Comparison of ENCODE assay signal across 2 cellular contexts in genomic region chr12:77300815-77301214, GRCh38.
TF ChIP-seq lines count a peak whose summit lies in the region.

No MANE protein-coding gene starts in this region.

TF ChIP-seq in A549, 52 proteins besides CTCF, POLR2A, EP300 and RAD21:
- TF ChIP-seq PHF8 (IDR thresholded peaks at IDR 0.05; ENCODE audit: borderline replicate concordance, low read depth) = no peak
- no peak for TF ChIP-seq PBX3 (IDR thresholded peaks at IDR 0.05)
- TF ChIP-seq CBX8 (IDR thresholded peaks at IDR 0.05) = no peak

TF ChIP-seq in IMR-90, 13 proteins besides CTCF, POLR2A, EP300 and RAD21:
- no peak for TF ChIP-seq MAZ (IDR thresholded peaks at IDR 0.05; ENCODE audit: borderline replicate concordance, low read depth, low read length)
- no peak for TF ChIP-seq MAFK (IDR thresholded peaks at IDR 0.05; ENCODE audit: low read depth, low read length)
